ENCODE assay signal across 9 cellular contexts in genomic region chr1:110584045-110584444, GRCh38. TPM values are rescaled to one million over a fixed set of nuclear protein-coding genes. Genes with fewer than 3 reads are reported as not detected.
"Had no signal": no experiment of that assay in that cellular context is flagged by ENCODE, and none has a peak within 500 bp of the region (broad histone marks: within the 10 kb centered on the region; RNA-seq: fewer than 3 reads in every experiment).

No MANE protein-coding gene starts in this region.

- H3K4me1 ChIP-seq: HAP-1 had no signal

- H3K36me3 ChIP-seq: HAP-1 had no signal

- ATAC-seq: HCT116, K562 had no signal

- H3K4me3 ChIP-seq: GM23248, HAP-1, K562 had no signal

- DNase-seq: GM23248, GOT3, H7, HFFc6, IMR-90 had no signal

- H3K9me3 ChIP-seq: HAP-1 had no signal

- H3K27ac ChIP-seq: GM23248 had no signal

RNA-seq across cellular contexts. Expression of gene KCNA2, which starts 22.1 kb away (rescaled TPM):
- total RNA-seq: GM23248, HFFc6, HT-29, IMR-90, K562 had no signal
